20 cellular contexts compared by ENCODE assay signal in genomic region chr15:95567686-95568085, GRCh38.
"Had no signal": no experiment of that assay in that cellular context is flagged by ENCODE, and none has a peak within 500 bp of the region (broad histone marks: within the 10 kb centered on the region; RNA-seq: fewer than 3 reads in every experiment).

No MANE protein-coding gene starts in this region.

- H3K4me1 ChIP-seq: foreskin keratinocyte, lower lobe of right lung, tibial artery had no signal

- H3K27me3 ChIP-seq: foreskin keratinocyte, tibial artery had no signal

- H3K4me3 ChIP-seq: lower lobe of right lung, tibial artery had no signal

- H3K27me3 Mint-ChIP-seq: naive B cell had no signal

- H3K4me3 Mint-ChIP-seq: activated CD4-positive, alpha-beta T cell treated with anti-CD3 and anti-CD28 coated beads for 36 hours; activated naive CD8-positive, alpha-beta T cell treated with anti-CD3 and anti-CD28 coated beads for 36 hours; activated T-cell treated with anti-CD3 and anti-CD28 coated beads, Interleukin-2, amount 50 U/mL, for 24 hours; brain; naive B cell; stimulated activated naive CD8-positive, alpha-beta T cell treated with anti-CD3 and anti-CD28 coated beads, Interleukin-15, Interleukin-2, amounts not matched to agents 100 ng/mL and 50 ng/mL, for 24 hours; WTC11 had no signal

- H3K27ac Mint-ChIP-seq: activated CD4-positive, alpha-beta T cell treated with anti-CD3 and anti-CD28 coated beads for 36 hours; activated naive CD8-positive, alpha-beta T cell treated with anti-CD3 and anti-CD28 coated beads for 36 hours; activated T-cell treated with anti-CD3 and anti-CD28 coated beads, Interleukin-2, amount 50 U/mL, for 24 hours; brain; naive B cell; stimulated activated naive CD8-positive, alpha-beta T cell treated with anti-CD3 and anti-CD28 coated beads, Interleukin-15, Interleukin-2, amounts not matched to agents 100 ng/mL and 50 ng/mL, for 24 hours; WTC11 had no signal

- H3K9me3 ChIP-seq: lower lobe of right lung had no signal

- H3K36me3 Mint-ChIP-seq: activated naive CD8-positive, alpha-beta T cell treated with anti-CD3 and anti-CD28 coated beads for 36 hours had no signal

- ATAC-seq: activated CD4-positive, alpha-beta T cell treated with anti-CD3 and anti-CD28 coated beads for 36 hours; foreskin keratinocyte; left lobe of liver; lower lobe of right lung; WTC11 had no signal

- H3K4me1 Mint-ChIP-seq: activated CD4-positive, alpha-beta T cell treated with anti-CD3 and anti-CD28 coated beads for 36 hours; activated naive CD8-positive, alpha-beta T cell treated with anti-CD3 and anti-CD28 coated beads for 36 hours; brain; naive B cell had no signal

- H3K27ac ChIP-seq: foreskin keratinocyte, lower lobe of right lung, tibial artery had no signal

- H3K36me3 ChIP-seq: lower lobe of right lung, tibial artery had no signal

- DNase-seq: activated CD4-positive, alpha-beta T cell treated with anti-CD3 and anti-CD28 coated beads for 36 hours; activated CD4-positive, alpha-beta T cell treated with anti-CD3 and anti-CD28 coated beads, Interleukin-2, amount 50 U/mL, for 4 hours; activated CD8-positive, alpha-beta memory T cell treated with anti-CD3 and anti-CD28 coated beads for 24 hours; activated CD8-positive, alpha-beta memory T cell treated with anti-CD3 and anti-CD28 coated beads, Interleukin-2, amount 50 U/mL, for 4 hours; activated naive CD4-positive, alpha-beta T cell treated with Interleukin-2 at 50 U/mL for 16 hours; activated naive CD8-positive, alpha-beta T cell treated with anti-CD3 and anti-CD28 coated beads for 36 hours; activated T-cell treated with anti-CD3 and anti-CD28 coated beads, Interleukin-2, amount 50 U/mL, for 24 hours; amniotic stem cell; foreskin keratinocyte; kidney; lower lobe of right lung; naive B cell; nucleus accumbens; stimulated activated CD4-positive, alpha-beta T cell treated with anti-CD3 and anti-CD28 coated beads, Interleukin-4, amount 100 ng/mL, for 24 hours; T1000; tibial artery had no signal
